ENCODE assay signal across 10 cellular contexts in the genomic region with DNA sequence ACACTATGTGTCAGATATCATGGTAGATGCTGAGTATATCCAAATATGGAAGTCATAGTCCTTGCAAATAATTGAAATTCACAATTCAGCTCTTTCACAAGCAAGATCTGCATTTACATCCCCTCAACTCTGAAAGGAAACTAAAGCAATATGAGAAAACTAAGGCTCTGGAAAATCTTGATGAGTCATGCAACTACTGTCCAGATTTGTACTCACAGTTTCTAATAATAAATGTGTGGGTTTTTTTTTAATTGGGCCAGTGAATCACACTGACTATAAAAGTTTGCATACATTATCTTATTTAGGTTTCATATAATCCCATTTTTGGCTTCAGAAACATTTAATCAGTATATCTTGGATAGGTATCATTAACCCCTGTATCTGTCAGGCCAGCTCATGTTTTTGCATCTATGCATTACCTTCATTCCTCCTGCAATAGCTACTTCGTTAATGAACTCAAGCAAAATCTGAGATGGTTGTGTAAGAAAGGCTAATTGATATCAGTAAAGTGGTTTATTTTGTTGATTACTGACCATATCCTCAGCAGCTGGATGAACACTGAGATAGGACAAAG. TPM values are rescaled to one million over a fixed set of nuclear protein-coding genes. Genes with fewer than 3 reads are reported as not detected.
DNase-seq lines count a peak whose midpoint lies in the region; ATAC-seq and TF ChIP-seq lines count a peak whose summit lies in the region.
"Had no signal": no experiment of that assay in that cellular context is flagged by ENCODE, and none has a peak within 500 bp of the region (broad histone marks: within the 10 kb centered on the region; RNA-seq: fewer than 3 reads in every experiment).

No MANE protein-coding gene starts in this region.

- H3K4me3 ChIP-seq in SJSA1 (no peak overlapping the region), suprapubic skin (no peak overlapping the region)

- TF ChIP-seq EP300 in suprapubic skin (IDR thresholded peaks at IDR 0.05): no peak

- H3K27me3 ChIP-seq in SJSA1 (replicated peaks): no peaks in the 10 kb centered on the region
- no peaks in the 10 kb centered on the region for H3K27me3 ChIP-seq in suprapubic skin

- 63% methylated on average over 1 of the region's 1 CpG for whole genome bisulfite sequencing in suprapubic skin

- H3K36me3 ChIP-seq in SJSA1: no peaks in the 10 kb centered on the region
- no peaks in the 10 kb centered on the region for H3K36me3 ChIP-seq in suprapubic skin

- no peak for TF ChIP-seq POLR2A in suprapubic skin (IDR thresholded peaks at IDR 0.05)

- in situ Hi-C loops in ACHN (cut with HindIII; ENCODE audit: low pct_ligation_motif_present, low pct_unique_long_range_greater_than_20kb, low sequenced_read_pairs): no loop called here

- ATAC-seq in HG02610 (IDR thresholded peaks at IDR 0.05; ENCODE audit: unreplicated experiment) (peak; percentile 37), HG02588 (IDR thresholded peaks at IDR 0.05; ENCODE audit: unreplicated experiment) (no peak), GM19328 (IDR thresholded peaks at IDR 0.05; ENCODE audit: unreplicated experiment) (no peak), GM18502 (IDR thresholded peaks at IDR 0.05; ENCODE audit: poor library complexity, unreplicated experiment) (no peak)
- ATAC-seq: stimulated activated naive CD8-positive, alpha-beta T cell treated with anti-CD3 and anti-CD28 coated beads, Interleukin-15, amount 100 ng/mL, for 72 hours had no signal

- peak; percentile 8 for DNase-seq in ACHN
- DNase-seq in SJSA1 (ENCODE audit: low read depth in 1 of 2, low spot score in 2 of 2): peak in 1 of 2 experiments; percentile 66
- peak; percentile 88 for DNase-seq in foreskin melanocyte
- DNase-seq in suprapubic skin (ENCODE audit: low spot score in 2 of 2): no peak
- DNase-seq: stimulated activated naive CD8-positive, alpha-beta T cell treated with anti-CD3 and anti-CD28 coated beads, Interleukin-15, amount 100 ng/mL, for 72 hours had no signal

- H3K9me3 ChIP-seq in SJSA1 (replicated peaks): peaks cover 11% of the 10 kb centered on the region; the same call in 1 of the 2 replicates
- H3K9me3 ChIP-seq in suprapubic skin: no peaks in the 10 kb centered on the region

- TF ChIP-seq CTCF in suprapubic skin (IDR thresholded peaks at IDR 0.05): no peak

- H3K27ac ChIP-seq in SJSA1: peak overlapping the region; percentile 81
- H3K27ac ChIP-seq in suprapubic skin: no peak overlapping the region

- H3K4me1 ChIP-seq in SJSA1 (replicated peaks): peaks cover 22% of the 10 kb centered on the region
- no peaks in the 10 kb centered on the region for H3K4me1 ChIP-seq in suprapubic skin

RNA-seq across cellular contexts. Expression of a gene that starts 58.7 kb away (rescaled TPM):
- total RNA-seq in SJSA1 (2014; rRNA removed; shearing (Covaris generic)): 10.3 and 16.0 TPM in 2 replicates
- total RNA-seq in suprapubic skin: 1 to 10 TPM in 2 of 4 donors, under 1 TPM in 2; 0.76 to 1.4 (median 1.0) TPM
- total RNA-seq: dermis microvascular lymphatic vessel endothelial cell had no signal

Comparison
In these comparisons a context has a peak if more than half of its experiments do, and no peak if none do; other contexts are left out.
1. DNase-seq: peak in ACHN (single experiment) and foreskin melanocyte (single experiment); none in suprapubic skin (0 of 2).